8 cellular contexts compared by ENCODE assay signal in the genomic region with DNA sequence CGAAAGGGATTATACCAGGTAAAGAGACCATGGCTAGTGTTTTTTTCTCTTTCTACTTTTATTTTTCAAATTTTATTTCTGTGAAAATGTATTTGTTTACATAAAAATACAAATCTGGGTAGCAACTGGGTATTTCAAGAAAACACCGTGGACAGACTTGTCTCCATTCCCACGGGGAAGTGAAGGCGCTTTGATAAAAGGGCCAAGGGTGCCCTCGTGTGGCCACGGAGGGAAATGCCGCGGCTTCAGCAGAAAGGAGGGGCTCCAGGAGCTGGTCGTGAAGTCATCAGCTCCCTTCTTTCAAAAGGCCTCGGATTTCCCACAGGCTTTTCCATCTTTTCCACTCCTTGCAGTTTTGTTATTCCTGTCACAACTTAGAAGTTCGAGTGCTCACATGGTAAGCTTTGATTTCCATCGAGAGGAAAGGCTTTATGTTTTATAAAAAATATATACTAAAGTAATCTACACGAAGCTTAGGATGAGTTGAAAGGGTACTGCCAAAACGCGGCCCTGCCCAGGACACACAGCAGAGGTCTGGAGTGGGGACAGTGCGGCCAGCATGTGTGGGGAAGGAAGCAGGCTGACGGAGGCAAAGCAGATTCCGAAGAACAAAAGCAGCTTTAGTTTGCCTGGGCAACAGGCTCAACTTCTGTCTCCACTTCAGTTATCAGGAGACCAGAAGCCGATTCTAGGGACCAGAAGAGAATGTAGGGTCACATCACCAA. TPM values are rescaled to one million over a fixed set of nuclear protein-coding genes. Genes with fewer than 3 reads are reported as not detected.
DNase-seq lines count a peak whose midpoint lies in the region; ATAC-seq and TF ChIP-seq lines count a peak whose summit lies in the region.

No MANE protein-coding gene starts in this region.

- H3K4me2 ChIP-seq in osteoblast (ENCODE audit: insufficient read depth, low read length) = no peak overlapping the region

- H3K27ac ChIP-seq in foreskin keratinocyte (no peak overlapping the region), osteoblast (ENCODE audit: low read depth, low read length) (peak overlapping the region; percentile 62), testis (peak overlapping the region; percentile 51 to 69)

- no peaks in the 10 kb centered on the region for H3K79me2 ChIP-seq in osteoblast (ENCODE audit: insufficient read depth, low read length)

- H3K4me3 ChIP-seq in osteoblast (ENCODE audit: insufficient read depth, low read length) (no peak overlapping the region), testis (no peak overlapping the region)

- H3K4me1 ChIP-seq in foreskin keratinocyte (no peaks in the 10 kb centered on the region), osteoblast (ENCODE audit: insufficient read depth, low read length) (peaks cover 31% of the 10 kb centered on the region), testis (peaks cover 51% of the 10 kb centered on the region)

- H3K9me3 ChIP-seq in osteoblast (ENCODE audit: low read depth, low read length) = no peaks in the 10 kb centered on the region
- H3K9me3 ChIP-seq in testis = no peaks in the 10 kb centered on the region

- no peaks in the 10 kb centered on the region for H4K20me1 ChIP-seq in osteoblast (ENCODE audit: insufficient read depth, low read length)

- peak; percentile 40 for ATAC-seq in foreskin keratinocyte
- ATAC-seq in GM21367 (IDR thresholded peaks at IDR 0.05; ENCODE audit: unreplicated experiment) = no peak

- H3K36me3 ChIP-seq in osteoblast (ENCODE audit: insufficient read depth, low read length) (peaks cover 10% of the 10 kb centered on the region), testis (ENCODE audit: low read depth, missing control alignments) (no peaks in the 10 kb centered on the region)

- no peaks in the 10 kb centered on the region for H3K27me3 ChIP-seq in foreskin keratinocyte
- H3K27me3 ChIP-seq in osteoblast (ENCODE audit: insufficient read depth, low read length) = no peaks in the 10 kb centered on the region
- H3K27me3 ChIP-seq in testis = no peaks in the 10 kb centered on the region

- H2AFZ ChIP-seq in osteoblast (ENCODE audit: low read length) = no peak overlapping the region

- intact Hi-C loops in testis (cut with DNase I; ENCODE audit: low total_unique reads) = loop anchor here (5.0 kb wide), 1 partner anchor 34 kb away; no protein-coding TSS in a partner anchor

- DNase-seq in DMS53 treated with DMSO at 0.1 percent for 48 hours (lab: John Stamatoyannopoulos, UW; ENCODE audit: unreplicated experiment) (peak; percentile 57), LHCN-M2 (ENCODE audit: low read depth) (peak; percentile 84), SHP77 treated with DMSO at 0.1 percent for 48 hours (lab: John Stamatoyannopoulos, UW) (peak; percentile 74), activated gamma-delta T cell treated with Interleukin-2 at 50 U/mL for 16 hours (peak; percentile 88), foreskin keratinocyte (peak in 1 of 2 donors; percentile 58), osteoblast (ENCODE audit: insufficient read length, low spot score, missing footprints) (peak; percentile 90), testis (peak; percentile 96)

- TF ChIP-seq CTCF in foreskin keratinocyte (conservative IDR thresholded peaks at IDR 0.05) (peak; percentile 98), osteoblast (IDR thresholded peaks at IDR 0.05; ENCODE audit: extremely low read depth, low read depth, low read length) (peak; percentile 100), testis (IDR thresholded peaks at IDR 0.05) (peak; percentile 94 to 98 (median 97))

- 26 to 32% methylated on average over 19 of the region's 19 CpGs for WGBS in testis, 2 donors

- no peak for TF ChIP-seq POLR2A in testis (IDR thresholded peaks at IDR 0.05)

RNA-seq across cellular contexts. Expression of a gene that starts 15.3 kb away (rescaled TPM):
- total RNA-seq in LHCN-M2 (2014; rRNA removed) = 6.3 and 6.8 TPM in 2 replicates
- polyA plus RNA-seq in LHCN-M2 (2012) = 7.8 TPM
- 5.3 and 5.9 TPM in 2 replicates for total RNA-seq in foreskin keratinocyte
- 4.5 and 4.7 TPM in 2 replicates for polyA plus RNA-seq in foreskin keratinocyte
- 12.3 and 14.1 TPM in 2 replicates for total RNA-seq in osteoblast
- total RNA-seq in testis = 10 to 100 TPM; 46.3 to 67.7 TPM
- polyA plus RNA-seq in testis (ENCODE audit: insufficient read depth, low read depth, low replicate concordance) = 27.9 TPM
